In genomic region chr1:28343405-28343804, GRCh38 we compare ENCODE assay signal across 1 cellular context.
TF ChIP-seq lines count a peak whose summit lies in the region.

No MANE protein-coding gene starts in this region.

TF ChIP-seq in HepG2, 621 proteins besides CTCF, POLR2A, EP300 and RAD21 (continued from another document):
- TF ChIP-seq ZNF24 (IDR thresholded peaks at IDR 0.05) (peak; percentile 63; the same call in 1 of the 2 replicates), ZNF879 (CRISPR knock-in tag; IDR thresholded peaks at IDR 0.05) (no peak), MAFF (IDR thresholded peaks at IDR 0.05; ENCODE audit: low read depth, low read length) (peak; percentile 71), ZNF3 (CRISPR knock-in tag; IDR thresholded peaks at IDR 0.05) (peak; percentile 43; the same call in 1 of the 2 replicates), ZNF770 (CRISPR knock-in tag; IDR thresholded peaks at IDR 0.05) (0 out of 2 replicates have a peak, but pooled peaks have one; percentile 31), ZNF816 (CRISPR knock-in tag; IDR thresholded peaks at IDR 0.05; ENCODE audit: borderline replicate concordance) (no peak)
